Comparison of ENCODE assay signal across 8 cellular contexts in genomic region chr20:45972500-45973183, GRCh38. TPM values are rescaled to one million over a fixed set of nuclear protein-coding genes. Genes with fewer than 3 reads are reported as not detected.
A peak's percentile ranks its signal among the peaks of the same experiment; 100 is the strongest.
DNase-seq lines count a peak whose midpoint lies in the region; ATAC-seq, FAIRE-seq and TF ChIP-seq lines count a peak whose summit lies in the region.

No MANE protein-coding gene starts in this region.

- peak overlapping the region; percentile 97 to 100 (median 100) for H3K27ac ChIP-seq in BLaER1 treated with 17β-estradiol and CSF1 and Interleukin-3, amounts not matched to agents 10 nM and 100 nM

- TF ChIP-seq CTCF in fibroblast of the aortic adventitia (IDR thresholded peaks at IDR 0.05; ENCODE audit: insufficient read depth, low read length) = no peak

- peaks cover 28 to 63% (median 50%) of the 10 kb centered on the region in 10 experiments for H3K4me1 ChIP-seq in BLaER1 treated with 17β-estradiol and CSF1 and Interleukin-3, amounts not matched to agents 10 nM and 100 nM

- peak; percentile 45 for TF ChIP-seq POLR2A in H54 (IDR thresholded peaks at IDR 0.05; ENCODE audit: low read depth, low read length)

- peaks cover 13% of the 10 kb centered on the region for H3K36me3 Mint-ChIP-seq in T-helper 1 cell treated with Interleukin-12 subunit alpha and Interleukin-12 subunit beta and Interleukin-4 antibody, amounts not matched to agents 30 μg/mL and 1 μg/mL, for 36 hours (ENCODE audit: low read depth)

- no peaks in the 10 kb centered on the region; a peak in 2 of 22 replicates for H3K9me3 ChIP-seq in BLaER1 treated with 17β-estradiol and CSF1 and Interleukin-3, amounts not matched to agents 10 nM and 100 nM (replicated peaks in 1 of 11)

- H4K20me1 ChIP-seq in BLaER1 treated with 17β-estradiol and CSF1 and Interleukin-3, amounts not matched to agents 10 nM and 100 nM = peaks cover 15 to 35% (median 25%) of the 10 kb centered on the region in 11 experiments; a peak in 18 of 22 replicates

- H3K9ac ChIP-seq in BLaER1 treated with 17β-estradiol and CSF1 and Interleukin-3, amounts not matched to agents 10 nM and 100 nM = peak overlapping the region; percentile 92 to 100 (median 99)

- no peak for DNase-seq in H54 (ENCODE audit: insufficient read length, low spot score)
- DNase-seq in fibroblast of the aortic adventitia (ENCODE audit: low read depth) = no peak
- DNase-seq in renal cortical epithelial cell (ENCODE audit: low read depth) = peak; percentile 85
- no peak for DNase-seq in GM03348 (ENCODE audit: low spot score)
- no peak for DNase-seq in mucosa of gallbladder (ENCODE audit: low spot score)

- peak overlapping the region; percentile 89 for H3K4me3 Mint-ChIP-seq in T-helper 1 cell treated with Interleukin-12 subunit alpha and Interleukin-12 subunit beta and Interleukin-4 antibody, amounts not matched to agents 30 μg/mL and 1 μg/mL, for 36 hours

- peaks cover 17% of the 10 kb centered on the region for H3K27me3 Mint-ChIP-seq in T-helper 1 cell treated with Interleukin-12 subunit alpha and Interleukin-12 subunit beta and Interleukin-4 antibody, amounts not matched to agents 30 μg/mL and 1 μg/mL, for 36 hours (ENCODE audit: low read depth)

- peaks cover 20 to 22% (median 21%) of the 10 kb centered on the region in 11 experiments for H3K36me3 ChIP-seq in BLaER1 treated with 17β-estradiol and CSF1 and Interleukin-3, amounts not matched to agents 10 nM and 100 nM

- H3K4me1 Mint-ChIP-seq in T-helper 1 cell treated with Interleukin-12 subunit alpha and Interleukin-12 subunit beta and Interleukin-4 antibody, amounts not matched to agents 30 μg/mL and 1 μg/mL, for 36 hours (ENCODE audit: low read depth) = peaks cover 18% of the 10 kb centered on the region

- H3K27ac Mint-ChIP-seq in T-helper 1 cell treated with Interleukin-12 subunit alpha and Interleukin-12 subunit beta and Interleukin-4 antibody, amounts not matched to agents 30 μg/mL and 1 μg/mL, for 36 hours = peak overlapping the region; percentile 100

- ATAC-seq in GM18517 (IDR thresholded peaks at IDR 0.05; ENCODE audit: unreplicated experiment) = no peak

- H3K27me3 ChIP-seq in BLaER1 treated with 17β-estradiol and CSF1 and Interleukin-3, amounts not matched to agents 10 nM and 100 nM = no peaks in the 10 kb centered on the region

- H3K4me3 ChIP-seq in BLaER1 treated with 17β-estradiol and CSF1 and Interleukin-3, amounts not matched to agents 10 nM and 100 nM = peak overlapping the region; percentile 77 to 93 (median 84)
- H3K4me3 ChIP-seq in fibroblast of the aortic adventitia (ENCODE audit: low read depth, low read length) = peak overlapping the region; percentile 66

- no peaks in the 10 kb centered on the region for H3K9me3 Mint-ChIP-seq in T-helper 1 cell treated with Interleukin-12 subunit alpha and Interleukin-12 subunit beta and Interleukin-4 antibody, amounts not matched to agents 30 μg/mL and 1 μg/mL, for 36 hours

- H3K4me2 ChIP-seq in BLaER1 treated with 17β-estradiol and CSF1 and Interleukin-3, amounts not matched to agents 10 nM and 100 nM = peak overlapping the region; percentile 76 to 98 (median 94)

- no peak for FAIRE-seq in H54 (lab: Jason Lieb, UNC)

RNA-seq across cellular contexts. Expression of gene ZNF335, which starts 0.6 kb away (rescaled TPM):
- total RNA-seq in fibroblast of the aortic adventitia (ENCODE audit: low replicate concordance) (18.2 and 20.9 TPM in 2 replicates), renal cortical epithelial cell (11.1 and 16.1 TPM in 2 replicates), mucosa of gallbladder (19.4 TPM)

RNA-seq across cellular contexts. Expression of gene MMP9, which starts 36.1 kb away (rescaled TPM):
- total RNA-seq in fibroblast of the aortic adventitia (ENCODE audit: low replicate concordance) = not detected in 2 replicates
- total RNA-seq in renal cortical epithelial cell = 0.87 TPM in 1 of 2 replicates, not detected in the other
- 0.52 TPM for total RNA-seq in mucosa of gallbladder

RNA-seq across cellular contexts. Expression of gene PCIF1, which starts 38.2 kb away (rescaled TPM):
- total RNA-seq in fibroblast of the aortic adventitia (ENCODE audit: low replicate concordance) = 12.1 and 15.9 TPM in 2 replicates
- 7.1 and 19.4 TPM in 2 replicates for total RNA-seq in renal cortical epithelial cell
- total RNA-seq in mucosa of gallbladder = 29.3 TPM

RNA-seq across cellular contexts. Expression of gene SLC12A5, which starts 56.4 kb away (rescaled TPM):
- not detected in 2 replicates for total RNA-seq in fibroblast of the aortic adventitia (ENCODE audit: low replicate concordance)
- 0.17 and 0.55 TPM in 2 replicates for total RNA-seq in renal cortical epithelial cell
- 0.32 TPM for total RNA-seq in mucosa of gallbladder
